6 cellular contexts compared by ENCODE assay signal in the genomic region with DNA sequence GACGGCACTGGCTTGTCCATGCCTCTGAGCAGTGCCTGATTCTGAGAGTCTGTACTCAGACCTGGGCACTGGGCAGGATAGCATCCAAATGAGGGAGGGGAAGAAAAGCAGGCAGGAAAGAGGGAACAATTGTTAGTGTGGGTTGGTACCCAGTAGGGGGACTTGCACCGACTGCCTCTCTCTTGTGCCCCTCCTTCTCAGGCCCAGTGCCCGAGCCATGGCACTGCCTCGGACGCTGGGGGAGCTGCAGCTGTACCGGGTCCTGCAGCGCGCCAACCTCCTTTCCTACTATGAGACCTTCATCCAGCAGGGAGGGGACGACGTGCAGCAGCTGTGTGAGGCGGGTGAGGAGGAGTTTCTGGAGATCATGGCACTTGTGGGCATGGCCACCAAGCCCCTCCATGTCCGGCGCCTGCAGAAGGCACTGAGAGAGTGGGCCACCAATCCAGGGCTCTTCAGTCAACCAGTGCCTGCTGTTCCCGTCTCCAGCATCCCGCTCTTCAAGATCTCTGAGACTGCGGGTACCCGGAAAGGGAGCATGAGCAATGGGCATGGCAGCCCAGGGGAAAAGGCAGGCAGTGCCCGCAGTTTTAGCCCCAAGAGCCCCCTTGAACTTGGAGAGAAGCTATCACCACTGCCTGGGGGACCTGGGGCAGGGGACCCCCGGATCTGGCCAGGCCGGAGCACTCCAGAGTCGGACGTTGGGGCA. TPM values are rescaled to one million over a fixed set of nuclear protein-coding genes. Genes with fewer than 3 reads are reported as not detected.
DNase-seq lines count a peak whose midpoint lies in the region; ATAC-seq lines count a peak whose summit lies in the region.

No MANE protein-coding gene starts in this region.

- DNase-seq in LHCN-M2 (ENCODE audit: low read depth) (peak; percentile 70), sciatic nerve (ENCODE audit: low spot score) (peak; percentile 66), NCI-H1436 (lab: John Stamatoyannopoulos, UW) (no peak), DMS79 treated with DMSO at 0.1 percent for 48 hours (lab: John Stamatoyannopoulos, UW) (no peak), kidney glomerular epithelial cell (lab: John Stamatoyannopoulos, UW) (no peak)
- no peak for DNase-seq in effector memory CD4-positive, alpha-beta T cell

- no peak overlapping the region for H3K4me3 ChIP-seq in effector memory CD4-positive, alpha-beta T cell (ENCODE audit: insufficient read depth, low read depth, low read length, poor library complexity, severe bottlenecking)

- no peaks in the 10 kb centered on the region for H3K27me3 ChIP-seq in effector memory CD4-positive, alpha-beta T cell (replicated peaks; ENCODE audit: control insufficient read depth, insufficient read depth, low read length, poor library complexity, severe bottlenecking)

- peak overlapping the region; percentile 20 for H3K27ac ChIP-seq in effector memory CD4-positive, alpha-beta T cell (ENCODE audit: insufficient read depth, low read length, poor library complexity, severe bottlenecking)

- peaks cover 12% of the 10 kb centered on the region for H3K36me3 ChIP-seq in effector memory CD4-positive, alpha-beta T cell (ENCODE audit: control insufficient read depth, insufficient read depth, low read length)

- intact Hi-C loops in sciatic nerve (cut with DNase I) = no loop called here

- H3K4me1 ChIP-seq in effector memory CD4-positive, alpha-beta T cell (ENCODE audit: control insufficient read depth, insufficient read depth, low read length, poor library complexity, severe bottlenecking) = peaks cover 31% of the 10 kb centered on the region

- no peaks in the 10 kb centered on the region for H3K9me3 ChIP-seq in effector memory CD4-positive, alpha-beta T cell (ENCODE audit: control insufficient read depth, low read length)

- no peak for ATAC-seq in sciatic nerve

RNA-seq across cellular contexts. Expression of a gene that starts 2.2 kb away (rescaled TPM):
- total RNA-seq in LHCN-M2 (2014; rRNA removed) (53.8 and 55.9 TPM in 2 replicates), sciatic nerve (52.7 TPM)
- 42.8 TPM for polyA plus RNA-seq in LHCN-M2 (2012)

RNA-seq across cellular contexts. Expression of a gene that starts 12.5 kb away (rescaled TPM):
- total RNA-seq in LHCN-M2 (2014; rRNA removed) (29.3 and 37.3 TPM in 2 replicates), sciatic nerve (13.1 TPM)
- 6.9 TPM for polyA plus RNA-seq in LHCN-M2 (2012)

RNA-seq across cellular contexts. Expression of a gene that starts 20.1 kb away (rescaled TPM):
- total RNA-seq in LHCN-M2 (2014; rRNA removed) (82.6 and 89.3 TPM in 2 replicates), sciatic nerve (187 TPM)
- polyA plus RNA-seq in LHCN-M2 (2012) = 67.0 TPM

RNA-seq across cellular contexts. Expression of a gene that starts 37.2 kb away (rescaled TPM):
- total RNA-seq in LHCN-M2 (2014; rRNA removed) (89.0 and 99.6 TPM in 2 replicates), sciatic nerve (760 TPM)
- polyA plus RNA-seq in LHCN-M2 (2012) = 191 TPM

RNA-seq across cellular contexts. Expression of a gene that starts 41.1 kb away (rescaled TPM):
- total RNA-seq in LHCN-M2 (2014; rRNA removed) (0.06 TPM in 1 of 2 replicates, not detected in the other), sciatic nerve (0.36 TPM)
- polyA plus RNA-seq in LHCN-M2 (2012) = not detected

Comparison
In these comparisons a context has a peak if more than half of its experiments do, and no peak if none do; other contexts are left out.
1. DNase-seq: peak in LHCN-M2 (single experiment) and sciatic nerve (single experiment); none in effector memory CD4-positive, alpha-beta T cell (0 of 3), NCI-H1436 (single experiment), DMS79 treated with DMSO at 0.1 percent for 48 hours (single experiment) and kidney glomerular epithelial cell (single experiment).